ENCODE assay signal across 11 cellular contexts in the genomic region with DNA sequence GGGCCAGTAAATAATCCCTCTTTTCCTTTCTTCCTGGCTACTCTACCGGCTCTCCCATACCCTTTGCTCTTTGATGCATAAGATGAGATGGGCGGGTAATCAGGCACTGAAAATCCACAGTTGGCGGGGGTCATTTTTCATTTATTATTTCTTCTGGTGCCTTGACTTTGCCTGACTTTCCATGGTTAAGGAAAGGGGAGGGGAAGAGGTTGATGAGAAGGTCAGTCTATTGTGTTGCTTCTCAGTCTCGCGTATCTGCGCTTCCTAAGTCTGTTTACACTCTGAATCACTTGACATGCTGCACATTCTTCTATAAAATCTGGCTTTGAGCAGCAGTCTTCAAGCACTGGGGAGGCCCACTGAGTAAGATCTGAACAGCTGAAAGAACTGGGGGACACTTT.
DNase-seq lines count a peak whose midpoint lies in the region; TF ChIP-seq lines count a peak whose summit lies in the region.
"Had no signal": no experiment of that assay in that cellular context is flagged by ENCODE, and none has a peak within 500 bp of the region (broad histone marks: within the 10 kb centered on the region; RNA-seq: fewer than 3 reads in every experiment).

No MANE protein-coding gene starts in this region.

- no peak overlapping the region for H3K4me3 Mint-ChIP-seq in glutamatergic neuron (ENCODE audit: unreplicated experiment)

- peak; percentile 16 for TF ChIP-seq RAD21 in Ishikawa (IDR thresholded peaks at IDR 0.05; ENCODE audit: low read depth)

- H3K27ac Mint-ChIP-seq in glutamatergic neuron (ENCODE audit: unreplicated experiment): peak overlapping the region; percentile 59

- peak; percentile 54 for DNase-seq in amniotic stem cell (lab: John Stamatoyannopoulos, UW)
- no peak for DNase-seq in glutamatergic neuron
- DNase-seq in retinal pigment epithelial cell (ENCODE audit: low read depth): peak; percentile 61
- DNase-seq in AML-193 (lab: John Stamatoyannopoulos, UW): no peak
- no peak for DNase-seq in posterior cingulate gyrus
- no peak for DNase-seq in DMS 273 treated with DMSO at 0.1 percent for 48 hours (lab: John Stamatoyannopoulos, UW)
- DNase-seq: DND-41, Kasumi-1, NCI-H774, T-helper 9 cell had no signal

- H3K36me3 Mint-ChIP-seq in glutamatergic neuron (ENCODE audit: unreplicated experiment): no peaks in the 10 kb centered on the region

- no peak overlapping the region for H3K4me3 ChIP-seq in retinal pigment epithelial cell (ENCODE audit: low read length)

- TF ChIP-seq EP300 in Ishikawa (IDR thresholded peaks at IDR 0.05; ENCODE audit: borderline replicate concordance): peak; percentile 77; the same call in 1 of the 2 replicates

- intact Hi-C loops in posterior cingulate gyrus (cut with DNase I): no loop called here

- peaks cover 2% of the 10 kb centered on the region for H3K9me3 Mint-ChIP-seq in glutamatergic neuron (ENCODE audit: unreplicated experiment)

- H3K4me1 Mint-ChIP-seq in glutamatergic neuron (ENCODE audit: low read depth, unreplicated experiment): peaks cover 23% of the 10 kb centered on the region

- TF ChIP-seq CTCF in glutamatergic neuron (IDR thresholded peaks at IDR 0.05; ENCODE audit: partially characterized antibody, unreplicated experiment) (no peak), retinal pigment epithelial cell (conservative IDR thresholded peaks at IDR 0.05; ENCODE audit: low read depth, low read length) (no peak)

- H3K27me3 Mint-ChIP-seq in glutamatergic neuron (ENCODE audit: unreplicated experiment): no peaks in the 10 kb centered on the region

TF ChIP-seq in Ishikawa, 13 proteins besides CTCF, POLR2A, EP300 and RAD21:
- TF ChIP-seq ZBTB7A (IDR thresholded peaks at IDR 0.05; ENCODE audit: low read depth) (no peak), YY1 (IDR thresholded peaks at IDR 0.05; ENCODE audit: low read depth) (no peak), CREB1 (IDR thresholded peaks at IDR 0.05; ENCODE audit: low read depth) (no peak), TEAD4 (IDR thresholded peaks at IDR 0.05) (peak; percentile 73), FOXM1 (IDR thresholded peaks at IDR 0.05; ENCODE audit: borderline replicate concordance, low read depth) (0 out of 2 replicates have a peak, but pooled peaks have one; percentile 54), TCF12 (IDR thresholded peaks at IDR 0.05; ENCODE audit: low read depth) (peak; percentile 81), NFIC (IDR thresholded peaks at IDR 0.05) (peak; percentile 68), CEBPB (IDR thresholded peaks at IDR 0.05) (no peak)
- TF ChIP-seq, protein P1, sequence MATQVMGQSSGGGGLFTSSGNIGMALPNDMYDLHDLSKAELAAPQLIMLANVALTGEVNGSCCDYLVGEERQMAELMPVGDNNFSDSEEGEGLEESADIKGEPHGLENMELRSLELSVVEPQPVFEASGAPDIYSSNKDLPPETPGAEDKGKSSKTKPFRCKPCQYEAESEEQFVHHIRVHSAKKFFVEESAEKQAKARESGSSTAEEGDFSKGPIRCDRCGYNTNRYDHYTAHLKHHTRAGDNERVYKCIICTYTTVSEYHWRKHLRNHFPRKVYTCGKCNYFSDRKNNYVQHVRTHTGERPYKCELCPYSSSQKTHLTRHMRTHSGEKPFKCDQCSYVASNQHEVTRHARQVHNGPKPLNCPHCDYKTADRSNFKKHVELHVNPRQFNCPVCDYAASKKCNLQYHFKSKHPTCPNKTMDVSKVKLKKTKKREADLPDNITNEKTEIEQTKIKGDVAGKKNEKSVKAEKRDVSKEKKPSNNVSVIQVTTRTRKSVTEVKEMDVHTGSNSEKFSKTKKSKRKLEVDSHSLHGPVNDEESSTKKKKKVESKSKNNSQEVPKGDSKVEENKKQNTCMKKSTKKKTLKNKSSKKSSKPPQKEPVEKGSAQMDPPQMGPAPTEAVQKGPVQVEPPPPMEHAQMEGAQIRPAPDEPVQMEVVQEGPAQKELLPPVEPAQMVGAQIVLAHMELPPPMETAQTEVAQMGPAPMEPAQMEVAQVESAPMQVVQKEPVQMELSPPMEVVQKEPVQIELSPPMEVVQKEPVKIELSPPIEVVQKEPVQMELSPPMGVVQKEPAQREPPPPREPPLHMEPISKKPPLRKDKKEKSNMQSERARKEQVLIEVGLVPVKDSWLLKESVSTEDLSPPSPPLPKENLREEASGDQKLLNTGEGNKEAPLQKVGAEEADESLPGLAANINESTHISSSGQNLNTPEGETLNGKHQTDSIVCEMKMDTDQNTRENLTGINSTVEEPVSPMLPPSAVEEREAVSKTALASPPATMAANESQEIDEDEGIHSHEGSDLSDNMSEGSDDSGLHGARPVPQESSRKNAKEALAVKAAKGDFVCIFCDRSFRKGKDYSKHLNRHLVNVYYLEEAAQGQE (IDR thresholded peaks at IDR 0.05; ENCODE audit: low read depth): no peak
- TF ChIP-seq, protein P2, sequence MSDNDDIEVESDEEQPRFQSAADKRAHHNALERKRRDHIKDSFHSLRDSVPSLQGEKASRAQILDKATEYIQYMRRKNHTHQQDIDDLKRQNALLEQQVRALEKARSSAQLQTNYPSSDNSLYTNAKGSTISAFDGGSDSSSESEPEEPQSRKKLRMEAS (IDR thresholded peaks at IDR 0.05): peak; percentile 12; the same call in 1 of the 2 replicates

Comparison
In these comparisons a context has a peak if more than half of its experiments do, and no peak if none do; other contexts are left out.
1. DNase-seq: peak in amniotic stem cell (single experiment) and retinal pigment epithelial cell (single experiment); none in glutamatergic neuron (single experiment), AML-193 (0 of 2), posterior cingulate gyrus (0 of 10) and DMS 273 treated with DMSO at 0.1 percent for 48 hours (single experiment).